11 cellular contexts compared by ENCODE assay signal in genomic region chr4:85061974-85062373, GRCh38.
"Had no signal": no experiment of that assay in that cellular context is flagged by ENCODE, and none has a peak within 500 bp of the region (broad histone marks: within the 10 kb centered on the region; RNA-seq: fewer than 3 reads in every experiment).

No MANE protein-coding gene starts in this region.

- H3K9me3 ChIP-seq: HAP-1 had no signal

- ATAC-seq: GM23338, HCT116 had no signal

- DNase-seq: GM23248, GOT3, H7, H9, HCEC 1CT, HFFc6 had no signal

- H3K36me3 ChIP-seq: HAP-1 had no signal

- H3K4me1 ChIP-seq: HAP-1 had no signal

- FAIRE-seq: H1, H54 had no signal

- H3K9ac ChIP-seq: GM23248 had no signal

- H3K4me2 ChIP-seq: GM23338 had no signal

- H3K4me3 ChIP-seq: GM23248, GM23338, HAP-1 had no signal

- H2AFZ ChIP-seq: GM23248, GM23338 had no signal

- H3K27ac ChIP-seq: GM23248 had no signal
